Comparison of ENCODE assay signal across 9 cellular contexts in genomic region chr3:149480326-149481017, GRCh38. TPM values are rescaled to one million over a fixed set of nuclear protein-coding genes. Genes with fewer than 3 reads are reported as not detected.
A peak's percentile ranks its signal among the peaks of the same experiment; 100 is the strongest.
DNase-seq lines count a peak whose midpoint lies in the region; ATAC-seq and TF ChIP-seq lines count a peak whose summit lies in the region.
"Had no signal": no experiment of that assay in that cellular context is flagged by ENCODE, and none has a peak within 500 bp of the region (broad histone marks: within the 10 kb centered on the region; RNA-seq: fewer than 3 reads in every experiment).

No MANE protein-coding gene starts in this region.

- peak in 9 of 14 donors; percentile 2 to 61 (median 31) for DNase-seq in C1 segment of cervical spinal cord (lab: John Stamatoyannopoulos, UW)
- peak; percentile 86 to 88 for DNase-seq in NCI-H2081 (lab: John Stamatoyannopoulos, UW)
- peak; percentile 80 for DNase-seq in fibroblast of gingiva (ENCODE audit: low read depth)
- DNase-seq in naive thymus-derived CD4-positive, alpha-beta T cell = peak in 1 of 9 donors; percentile 28
- DNase-seq in transverse colon = peak; percentile 81

- ATAC-seq in GM18870 (IDR thresholded peaks at IDR 0.05; ENCODE audit: unreplicated experiment) = peak; percentile 96
- ATAC-seq in HG03039 (IDR thresholded peaks at IDR 0.05; ENCODE audit: unreplicated experiment) = peak; percentile 93
- peak; percentile 73 for ATAC-seq in naive thymus-derived CD4-positive, alpha-beta T cell
- ATAC-seq: T-cell had no signal

- H3K4me1 ChIP-seq in naive thymus-derived CD4-positive, alpha-beta T cell (ENCODE audit: control insufficient read depth in 2 of 2, insufficient read depth in 2 of 2, low read length in 2 of 2) = no peaks in the 10 kb centered on the region
- H3K4me1 ChIP-seq in transverse colon = peaks cover 0 to 9% (median 0%) of the 10 kb centered on the region in 4 donors

- peak; percentile 92 for TF ChIP-seq CTCF in WI38 (IDR thresholded peaks at IDR 0.05; ENCODE audit: low read depth, low read length)
- peak; percentile 70 to 77 (median 75) for TF ChIP-seq CTCF in transverse colon (IDR thresholded peaks at IDR 0.05)

- no peak overlapping the region for H3K4me3 ChIP-seq in WI38 (ENCODE audit: low read depth, low read length)
- H3K4me3 ChIP-seq in naive thymus-derived CD4-positive, alpha-beta T cell (ENCODE audit: low read length) = no peak overlapping the region
- H3K4me3 ChIP-seq in transverse colon = no peak overlapping the region

- H3K27me3 ChIP-seq in naive thymus-derived CD4-positive, alpha-beta T cell (ENCODE audit: control insufficient read depth in 2 of 2, insufficient read depth in 2 of 2, low read length in 2 of 2) = no peaks in the 10 kb centered on the region
- H3K27me3 ChIP-seq in transverse colon = no peaks in the 10 kb centered on the region

- H3K27ac Mint-ChIP-seq in naive thymus-derived CD4-positive, alpha-beta T cell = no peak overlapping the region
- H3K27ac Mint-ChIP-seq: T-cell had no signal

- H3K27me3 Mint-ChIP-seq in naive thymus-derived CD4-positive, alpha-beta T cell = peaks cover 0 to 23% (median 8%) of the 10 kb centered on the region in 5 donors

- no peaks in the 10 kb centered on the region for H3K4me1 Mint-ChIP-seq in naive thymus-derived CD4-positive, alpha-beta T cell
- H3K4me1 Mint-ChIP-seq: T-cell had no signal

- intact Hi-C loops in naive thymus-derived CD4-positive, alpha-beta T cell (cut with micrococcal nuclease) = loop anchor here (2.0 to 10.0 kb wide), 2 partner anchors 126 to 360 kb away; no protein-coding TSS in a partner anchor
- intact Hi-C loops in transverse colon (cut with DNase I; ENCODE audit: low total_unique reads) = no loop called here

- no peak for TF ChIP-seq EP300 in transverse colon (IDR thresholded peaks at IDR 0.05; ENCODE audit: low read depth)

- H3K36me3 ChIP-seq in naive thymus-derived CD4-positive, alpha-beta T cell (ENCODE audit: control insufficient read depth in 2 of 3, insufficient read depth in 3 of 3, low read length in 3 of 3) = no peaks in the 10 kb centered on the region
- H3K36me3 ChIP-seq in transverse colon = no peaks in the 10 kb centered on the region

- H3K9me3 ChIP-seq in naive thymus-derived CD4-positive, alpha-beta T cell (ENCODE audit: control insufficient read depth in 2 of 3, low read length in 3 of 3) = no peaks in the 10 kb centered on the region
- H3K9me3 ChIP-seq in transverse colon = no peaks in the 10 kb centered on the region

- no peak for TF ChIP-seq POLR2A in transverse colon (IDR thresholded peaks at IDR 0.05)

- no peaks in the 10 kb centered on the region for H3K9me3 Mint-ChIP-seq in naive thymus-derived CD4-positive, alpha-beta T cell
- H3K9me3 Mint-ChIP-seq: T-cell had no signal

- WGBS in transverse colon (ENCODE audit: low coverage in 1 of 2), 2 donors = 71 to 94% methylated on average over 11 to 15 of the region's 15 CpGs

- no peaks in the 10 kb centered on the region for H3K36me3 Mint-ChIP-seq in naive thymus-derived CD4-positive, alpha-beta T cell
- H3K36me3 Mint-ChIP-seq: T-cell had no signal

- in situ Hi-C loops in transverse colon (cut with MboI; ENCODE audit: low pct_ligation_motif_present in 1 of 4, low pct_unique_long_range_greater_than_20kb in 1 of 4, low sequenced_read_pairs in 3 of 4) = loop anchor here (5.0 to 25.0 kb wide), 4 partner anchors 83 to 518 kb away; no protein-coding TSS in a partner anchor

- POLR2A ChIA-PET in naive thymus-derived CD4-positive, alpha-beta T cell (lab: Charles Lee) = no interaction called here

- no peak overlapping the region for H3K27ac ChIP-seq in naive thymus-derived CD4-positive, alpha-beta T cell (ENCODE audit: low read depth, low read length)
- H3K27ac ChIP-seq in transverse colon = peak overlapping the region in 2 of 4 donors; percentile 2 to 15

- CTCF ChIA-PET in naive thymus-derived CD4-positive, alpha-beta T cell (lab: Charles Lee) = no interaction called here

- no peak overlapping the region for H3K4me3 Mint-ChIP-seq in naive thymus-derived CD4-positive, alpha-beta T cell
- H3K4me3 Mint-ChIP-seq: T-cell had no signal

RNA-seq across cellular contexts. Expression of gene TM4SF4, which starts 6.0 kb away (rescaled TPM):
- not detected for total RNA-seq in naive thymus-derived CD4-positive, alpha-beta T cell
- polyA plus RNA-seq in naive thymus-derived CD4-positive, alpha-beta T cell = not detected
- total RNA-seq in transverse colon = 1 to 10 TPM in 1 of 4 donors, under 1 TPM in 1, not detected in 2; 0.95 to 3.1 TPM
